16 cellular contexts compared by ENCODE assay signal in the genomic region with DNA sequence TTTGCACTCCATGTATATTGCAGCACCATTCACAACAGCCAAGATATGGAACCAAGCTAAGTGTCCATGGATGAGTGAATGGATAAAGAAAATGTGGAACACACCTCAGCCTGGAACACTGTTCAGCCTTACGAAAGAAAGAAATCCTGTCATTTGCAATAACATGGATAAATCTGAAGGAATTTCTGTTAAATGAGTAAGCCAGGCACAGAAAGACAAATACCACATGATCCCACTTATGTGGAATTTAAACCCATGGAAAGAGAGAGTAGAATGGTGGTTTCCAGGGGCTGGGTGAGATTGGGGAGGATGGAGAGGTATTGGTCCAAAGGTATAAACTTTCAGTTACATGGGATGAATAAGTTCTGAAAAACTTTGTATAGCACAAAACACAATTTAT.
DNase-seq lines count a peak whose midpoint lies in the region; ATAC-seq, FAIRE-seq and TF ChIP-seq lines count a peak whose summit lies in the region.
"Had no signal": no experiment of that assay in that cellular context is flagged by ENCODE, and none has a peak within 500 bp of the region (broad histone marks: within the 10 kb centered on the region; RNA-seq: fewer than 3 reads in every experiment).

No MANE protein-coding gene starts in this region.

- DNase-seq in AG10803 (ENCODE audit: low read depth) = peak; percentile 26
- peak; percentile 17 for DNase-seq in LHCN-M2 (ENCODE audit: low read depth)
- DNase-seq in bronchial epithelial cell (ENCODE audit: low read depth) = peak; percentile 26
- peak; percentile 21 to 60 for DNase-seq in foreskin fibroblast
- no peak for DNase-seq in DMS153 treated with DMSO at 0.1 percent for 48 hours (lab: John Stamatoyannopoulos, UW; ENCODE audit: unreplicated experiment)
- DNase-seq in C1 segment of cervical spinal cord (lab: John Stamatoyannopoulos, UW) = no peak
- DNase-seq in Right ventricle myocardium inferior (ENCODE audit: missing footprints) = no peak
- DNase-seq: AML-193; CD4-positive, CD25-positive, alpha-beta regulatory T cell; NCI-H1417; NCI-H2029 treated with DMSO at 0.1 percent for 48 hours; NCI-H524; Peyer's patch; SIG-M5 had no signal

- H3K4me3 ChIP-seq in AG10803 (ENCODE audit: low read length) = no peak overlapping the region
- no peak overlapping the region for H3K4me3 ChIP-seq in bronchial epithelial cell (ENCODE audit: low read depth, low read length)
- no peak overlapping the region for H3K4me3 ChIP-seq in foreskin fibroblast (ENCODE audit: low read depth in 1 of 2, low read length in 2 of 2)
- H3K4me3 ChIP-seq: Peyer's patch had no signal

- intact Hi-C loops in Right ventricle myocardium inferior (cut with DNase I) = no loop called here

- no peaks in the 10 kb centered on the region for H3K36me3 ChIP-seq in bronchial epithelial cell (ENCODE audit: control insufficient read depth, insufficient read depth, low read length)
- H3K36me3 ChIP-seq: Peyer's patch had no signal

- H3K27me3 ChIP-seq in bronchial epithelial cell (ENCODE audit: control insufficient read depth, insufficient read depth, low read length) = no peaks in the 10 kb centered on the region
- H3K27me3 ChIP-seq: Peyer's patch had no signal

- ATAC-seq in HG02678 (IDR thresholded peaks at IDR 0.05; ENCODE audit: unreplicated experiment) (no peak), Right ventricle myocardium inferior (no peak)

- TF ChIP-seq CTCF in AG10803 (conservative IDR thresholded peaks at IDR 0.05; ENCODE audit: low read length) = no peak
- no peak for TF ChIP-seq CTCF in bronchial epithelial cell (IDR thresholded peaks at IDR 0.05; ENCODE audit: insufficient read depth, low read length, severe bottlenecking)
- no peak for TF ChIP-seq CTCF in foreskin fibroblast (IDR thresholded peaks at IDR 0.05; ENCODE audit: low read depth, low read length)

- FAIRE-seq in bronchial epithelial cell (lab: Jason Lieb, UNC) = no peak
- FAIRE-seq: H54 had no signal

Comparison
In these comparisons a context has a peak if more than half of its experiments do, and no peak if none do; other contexts are left out.
1. DNase-seq: peak in AG10803 (single experiment), LHCN-M2 (single experiment), bronchial epithelial cell (single experiment) and foreskin fibroblast (2 of 2); none in DMS153 treated with DMSO at 0.1 percent for 48 hours (single experiment), C1 segment of cervical spinal cord (0 of 14) and Right ventricle myocardium inferior (single experiment).